ENCODE assay signal across 32 cellular contexts in genomic region chr21:39655589-39655988, GRCh38. TPM values are rescaled to one million over a fixed set of nuclear protein-coding genes. Genes with fewer than 3 reads are reported as not detected.
"Had no signal": no experiment of that assay in that cellular context is flagged by ENCODE, and none has a peak within 500 bp of the region (broad histone marks: within the 10 kb centered on the region; RNA-seq: fewer than 3 reads in every experiment).

No MANE protein-coding gene starts in this region.

- DNase-seq: activated CD4-positive, alpha-beta T cell treated with anti-CD3 and anti-CD28 coated beads for 48 hours; activated CD4-positive, alpha-beta T cell treated with anti-CD3 and anti-CD28 coated beads, Interleukin-2, amount 50 U/mL, for 1 hour; activated CD4-positive, alpha-beta T cell treated with anti-CD3 and anti-CD28 coated beads, Interleukin-2, amount 50 U/mL, for 48 hours; activated CD8-positive, alpha-beta memory T cell treated with anti-CD3 and anti-CD28 coated beads, Interleukin-2, amount 10 ng/mL, durations not matched to agents 7 days and 5 days; activated CD8-positive, alpha-beta memory T cell treated with anti-CD3 and anti-CD28 coated beads, Interleukin-2, amount 50 U/mL, for 4 hours; activated CD8-positive, alpha-beta T cell treated with anti-CD3 and anti-CD28 coated beads for 36 hours; activated gamma-delta T cell; activated naive CD4-positive, alpha-beta T cell; activated naive CD4-positive, alpha-beta T cell treated with anti-CD3 and anti-CD28 coated beads, Interleukin-2, amount 10 ng/mL, durations not matched to agents 7 days and 5 days; activated naive CD8-positive, alpha-beta T cell treated with anti-CD3 and anti-CD28 coated beads, Interleukin-2, amount 10 ng/mL, durations not matched to agents 7 days and 5 days; activated T-cell treated with anti-CD3 and anti-CD28 coated beads, Interleukin-2, amount 50 U/mL, for 1 hour; activated T-cell treated with anti-CD3 and anti-CD28 coated beads, Interleukin-2, amount 50 U/mL, for 48 hours; cortex of kidney; dermis blood vessel endothelial cell; effector CD4-positive, alpha-beta T cell; effector memory CD8-positive, alpha-beta T cell; erythroblast; foreskin keratinocyte; gastrocnemius medialis; glutamatergic neuron; T-helper 2 cell had no signal

- H3K27ac ChIP-seq: ascending aorta, breast epithelium, cardiac muscle cell, esophagus muscularis mucosa, foreskin keratinocyte, gastrocnemius medialis, VCaP had no signal

- H3K9me3 ChIP-seq: ascending aorta, gastrocnemius medialis had no signal

- H3K27me3 ChIP-seq: ascending aorta, breast epithelium, cardiac muscle cell, esophagus muscularis mucosa, foreskin keratinocyte, gastrocnemius medialis had no signal

- ATAC-seq: activated CD8-positive, alpha-beta memory T cell treated with anti-CD3 and anti-CD28 coated beads, Interleukin-2, amount 10 ng/mL, durations not matched to agents 7 days and 5 days; activated CD8-positive, alpha-beta T cell treated with anti-CD3 and anti-CD28 coated beads for 36 hours; activated naive CD4-positive, alpha-beta T cell treated with anti-CD3 and anti-CD28 coated beads, Interleukin-2, amount 50 U/mL, for 72 hours; effector memory CD8-positive, alpha-beta T cell; foreskin keratinocyte; gastrocnemius medialis; WTC11 had no signal

- H3K4me1 ChIP-seq: ascending aorta, breast epithelium, foreskin keratinocyte, gastrocnemius medialis had no signal

- H3K36me3 ChIP-seq: ascending aorta, breast epithelium, cardiac muscle cell, esophagus muscularis mucosa, gastrocnemius medialis had no signal

- H3K4me3 ChIP-seq: ascending aorta, breast epithelium, cardiac muscle cell, esophagus muscularis mucosa, gastrocnemius medialis had no signal

RNA-seq across cellular contexts. Expression of gene B3GALT5, which starts 42.8 kb away (rescaled TPM):
- total RNA-seq: activated CD8-positive, alpha-beta memory T cell treated with anti-CD3 and anti-CD28 coated beads for 36 hours; activated CD8-positive, alpha-beta memory T cell treated with anti-CD3 and anti-CD28 coated beads, Interleukin-2, amount 10 ng/mL, durations not matched to agents 7 days and 5 days; activated CD8-positive, alpha-beta T cell treated with anti-CD3 and anti-CD28 coated beads for 36 hours; activated naive CD8-positive, alpha-beta T cell treated with anti-CD3 and anti-CD28 coated beads, Interleukin-2, amount 10 ng/mL, durations not matched to agents 7 days and 5 days; activated T-helper 1 cell treated with anti-CD3 and anti-CD28 coated beads, Interleukin-12 subunit alpha, Interleukin-12 subunit beta, Interleukin-2, Interleukin-4 antibody, amounts not matched to agents 30 ng/mL and 10 ng/mL and 1 ng/mL, durations not matched to agents 14 hours and 24 hours and 36 hours; activated T-helper 2 cell treated with anti-CD3 and anti-CD28 coated beads, Interferon-gamma antibody, Interleukin-2, Interleukin-4, amounts not matched to agents 10 μg/mL and 5 μg/mL and 100 μg/mL, durations not matched to agents 14 hours and 24 hours and 36 hours; ascending aorta; foreskin keratinocyte; T-helper 1 cell treated with Interleukin-12 subunit alpha and Interleukin-12 subunit beta and Interleukin-4 antibody, amounts not matched to agents 30 ng/mL and 1 ng/mL, for 36 hours had no signal
- polyA plus RNA-seq: foreskin keratinocyte had no signal
